ENCODE assay signal across 8 cellular contexts in the genomic region with DNA sequence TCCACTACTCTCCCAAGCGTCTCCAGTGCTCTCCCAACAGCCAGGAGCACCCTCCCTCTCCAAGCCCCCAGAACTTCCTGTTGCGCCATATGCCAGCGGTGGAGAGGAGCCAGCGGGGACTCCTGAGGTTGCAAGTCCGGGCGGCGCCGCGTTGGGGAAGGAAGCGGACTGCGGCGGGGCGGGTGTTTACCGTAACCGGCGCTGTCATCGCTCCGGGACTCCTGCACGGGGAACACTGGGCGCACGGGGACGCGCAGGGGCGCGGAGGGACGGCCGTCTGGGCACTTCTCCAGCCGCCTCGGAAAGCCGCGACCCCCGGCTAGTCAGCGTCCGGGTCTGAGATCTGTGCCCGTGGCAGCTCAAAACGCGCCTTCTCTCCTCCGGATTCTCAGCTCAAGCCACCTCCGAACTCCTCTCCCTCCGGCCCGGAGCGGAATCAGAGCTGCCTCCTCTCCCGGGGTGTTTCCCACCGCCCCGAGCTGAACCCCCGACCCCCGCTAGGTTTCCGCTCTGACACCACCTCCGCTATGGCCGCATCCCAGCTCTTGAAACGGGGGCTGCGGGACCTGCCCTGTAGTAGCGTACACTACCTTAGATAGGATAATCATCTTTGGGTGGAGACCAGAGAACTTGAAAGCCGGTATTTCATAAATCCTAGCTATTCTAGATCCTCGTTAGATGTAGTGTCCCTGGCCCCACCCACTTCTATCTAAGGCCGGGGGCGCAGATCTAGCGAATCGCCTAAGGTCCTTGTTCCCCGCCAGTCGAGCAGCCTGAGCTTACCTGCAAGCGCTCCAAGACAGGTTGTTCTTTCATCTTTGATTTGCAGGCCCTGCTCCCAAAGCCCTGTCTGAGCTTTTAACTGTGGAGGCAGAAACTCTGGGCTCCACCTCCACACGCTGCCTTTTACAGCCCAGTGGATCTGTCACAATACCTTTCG. TPM values are rescaled to one million over a fixed set of nuclear protein-coding genes. Genes with fewer than 3 reads are reported as not detected.
DNase-seq lines count a peak whose midpoint lies in the region; FAIRE-seq and TF ChIP-seq lines count a peak whose summit lies in the region.

A gene with protein sequence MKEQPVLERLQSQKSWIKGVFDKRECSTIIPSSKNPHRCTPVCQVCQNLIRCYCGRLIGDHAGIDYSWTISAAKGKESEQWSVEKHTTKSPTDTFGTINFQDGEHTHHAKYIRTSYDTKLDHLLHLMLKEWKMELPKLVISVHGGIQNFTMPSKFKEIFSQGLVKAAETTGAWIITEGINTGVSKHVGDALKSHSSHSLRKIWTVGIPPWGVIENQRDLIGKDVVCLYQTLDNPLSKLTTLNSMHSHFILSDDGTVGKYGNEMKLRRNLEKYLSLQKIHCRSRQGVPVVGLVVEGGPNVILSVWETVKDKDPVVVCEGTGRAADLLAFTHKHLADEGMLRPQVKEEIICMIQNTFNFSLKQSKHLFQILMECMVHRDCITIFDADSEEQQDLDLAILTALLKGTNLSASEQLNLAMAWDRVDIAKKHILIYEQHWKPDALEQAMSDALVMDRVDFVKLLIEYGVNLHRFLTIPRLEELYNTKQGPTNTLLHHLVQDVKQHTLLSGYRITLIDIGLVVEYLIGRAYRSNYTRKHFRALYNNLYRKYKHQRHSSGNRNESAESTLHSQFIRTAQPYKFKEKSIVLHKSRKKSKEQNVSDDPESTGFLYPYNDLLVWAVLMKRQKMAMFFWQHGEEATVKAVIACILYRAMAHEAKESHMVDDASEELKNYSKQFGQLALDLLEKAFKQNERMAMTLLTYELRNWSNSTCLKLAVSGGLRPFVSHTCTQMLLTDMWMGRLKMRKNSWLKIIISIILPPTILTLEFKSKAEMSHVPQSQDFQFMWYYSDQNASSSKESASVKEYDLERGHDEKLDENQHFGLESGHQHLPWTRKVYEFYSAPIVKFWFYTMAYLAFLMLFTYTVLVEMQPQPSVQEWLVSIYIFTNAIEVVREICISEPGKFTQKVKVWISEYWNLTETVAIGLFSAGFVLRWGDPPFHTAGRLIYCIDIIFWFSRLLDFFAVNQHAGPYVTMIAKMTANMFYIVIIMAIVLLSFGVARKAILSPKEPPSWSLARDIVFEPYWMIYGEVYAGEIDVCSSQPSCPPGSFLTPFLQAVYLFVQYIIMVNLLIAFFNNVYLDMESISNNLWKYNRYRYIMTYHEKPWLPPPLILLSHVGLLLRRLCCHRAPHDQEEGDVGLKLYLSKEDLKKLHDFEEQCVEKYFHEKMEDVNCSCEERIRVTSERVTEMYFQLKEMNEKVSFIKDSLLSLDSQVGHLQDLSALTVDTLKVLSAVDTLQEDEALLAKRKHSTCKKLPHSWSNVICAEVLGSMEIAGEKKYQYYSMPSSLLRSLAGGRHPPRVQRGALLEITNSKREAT (N-terminal part only) (minus strand): TSS at position 881 of the 940 bp plus-strand sequence. CDS start 65 bp downstream, at position 816.

- H3K4me2 ChIP-seq in trophoblast cell (ENCODE audit: low read length), result peak within 1 kb of the TSS; percentile 94

- peak within 1 kb of the TSS; percentile 72 for H3K4me3 ChIP-seq in left ventricle myocardium inferior
- peak within 1 kb of the TSS; percentile 86 for H3K4me3 ChIP-seq in trophoblast cell (ENCODE audit: low read depth, low read length)

- H2AFZ ChIP-seq in trophoblast cell (ENCODE audit: insufficient read depth, low read length, poor library complexity), result peak within 1 kb of the TSS; percentile 89

- intact Hi-C loops in left ventricle myocardium inferior (cut with micrococcal nuclease), result no loop called here

- H3K9me3 ChIP-seq in left ventricle myocardium inferior (replicated peaks) (peaks cover 15% of the 10 kb centered on the region), trophoblast cell (ENCODE audit: insufficient read depth, low read depth, low read length) (no peaks in the 10 kb centered on the region)

- peak within 1 kb of the TSS; percentile 54 for H2BK120ac ChIP-seq in trophoblast cell (ENCODE audit: insufficient read depth, low read length, poor library complexity)

- peaks cover 3% of the 10 kb centered on the region for H3K79me1 ChIP-seq in trophoblast cell (ENCODE audit: low read length)

- H3K4me1 ChIP-seq in left ventricle myocardium inferior (peaks cover 16% of the 10 kb centered on the region), trophoblast cell (ENCODE audit: control insufficient read depth in 1 of 2, insufficient read depth in 2 of 2, low read length in 2 of 2) (peaks cover 0 to 3% of the 10 kb centered on the region in 2 experiments)

- H2BK12ac ChIP-seq in trophoblast cell (ENCODE audit: low read length), result peak within 1 kb of the TSS; percentile 39

- FAIRE-seq in D721Med (lab: Jason Lieb, UNC), result no peak

- H3K27ac ChIP-seq in left ventricle myocardium inferior (replicated peaks), result peak within 1 kb of the TSS; percentile 82
- no peak within 1 kb of the TSS for H3K27ac ChIP-seq in trophoblast cell (ENCODE audit: low read depth, low read length)

- DNase-seq in EL (peak; percentile 79), HuH-7.5 (ENCODE audit: low spot score) (peak; percentile 40), RPMI7951 (ENCODE audit: low read depth) (peak; percentile 69), amniotic epithelial cell (ENCODE audit: low read depth) (peak; percentile 67), left ventricle myocardium inferior (peak; percentile 86), trophoblast cell (peak; percentile 23 to 53), NCI-H187 treated with DMSO at 0.1 percent for 48 hours (lab: John Stamatoyannopoulos, UW) (no peak), D721Med (ENCODE audit: insufficient read length, low spot score) (no peak)

- H3K4ac ChIP-seq in trophoblast cell (ENCODE audit: low read depth, low read length), result no peak within 1 kb of the TSS

- peak within 1 kb of the TSS; percentile 75 for H3K9ac ChIP-seq in trophoblast cell (ENCODE audit: low read length)

- no peak within 1 kb of the TSS for H2BK5ac ChIP-seq in trophoblast cell (ENCODE audit: low read depth, low read length, poor library complexity)

- H3K27me3 ChIP-seq in left ventricle myocardium inferior (ENCODE audit: low read depth) (peaks cover 21% of the 10 kb centered on the region), trophoblast cell (ENCODE audit: insufficient read depth, low read length) (no peaks in the 10 kb centered on the region)

- no peaks in the 10 kb centered on the region for H3K36me3 ChIP-seq in left ventricle myocardium inferior
- H3K36me3 ChIP-seq in trophoblast cell (ENCODE audit: control insufficient read depth in 1 of 2, insufficient read depth in 2 of 2, low read length in 2 of 2), result no peaks in the 10 kb centered on the region

- H4K91ac ChIP-seq in trophoblast cell (ENCODE audit: low read depth, low read length), result peak within 1 kb of the TSS; percentile 56

- peak within 1 kb of the TSS; percentile 66 for H4K12ac ChIP-seq in trophoblast cell (ENCODE audit: low read depth, low read length)

- no CpG with 5 or more reads among the region's 64 CpGs for WGBS in trophoblast cell (ENCODE audit: extremely low coverage, insufficient coverage, insufficient read length)

- peak within 1 kb of the TSS; percentile 54 for H3K18ac ChIP-seq in trophoblast cell (ENCODE audit: low read length)

- H3K14ac ChIP-seq in trophoblast cell (ENCODE audit: low read length), result peak within 1 kb of the TSS; percentile 71

- H3K23ac ChIP-seq in trophoblast cell (ENCODE audit: low read length), result no peak within 1 kb of the TSS

- TF ChIP-seq CTCF in left ventricle myocardium inferior (IDR thresholded peaks at IDR 0.05; ENCODE audit: borderline replicate concordance) (no peak), D721Med (IDR thresholded peaks at IDR 0.05; ENCODE audit: insufficient read depth, missing control alignments) (no peak)

- H2AK5ac ChIP-seq in trophoblast cell (ENCODE audit: low read length), result no peak within 1 kb of the TSS

- peaks cover 2% of the 10 kb centered on the region for H3K79me2 ChIP-seq in trophoblast cell (ENCODE audit: control insufficient read depth, insufficient read depth, low read length, poor library complexity)

- peak within 1 kb of the TSS; percentile 86 for H4K8ac ChIP-seq in trophoblast cell (ENCODE audit: low read depth, low read length)

RNA-seq across cellular contexts. Expression of the gene that starts here (rescaled TPM):
- under 0.01 TPM in 1 of 2 replicates, not detected in the other for total RNA-seq in RPMI7951 (2014; rRNA removed; shearing (Covaris generic))
- 0.30 TPM for total RNA-seq in left ventricle myocardium inferior
- polyA plus RNA-seq in trophoblast cell (2013), result 0.08 and 0.10 TPM in 2 replicates

Comparison
In these comparisons a context has a peak if more than half of its experiments do, and no peak if none do; other contexts are left out.
1. Peak in DNase-seq in RPMI7951; RNA of the gene not detected or under 1 TPM.
2. Peak in DNase-seq, H3K4me3 ChIP-seq and H3K27ac ChIP-seq in left ventricle myocardium inferior; RNA of the gene not detected or under 1 TPM.
3. DNase-seq: peak in EL (single experiment), HuH-7.5 (single experiment), amniotic epithelial cell (single experiment) and trophoblast cell (2 of 2); none in NCI-H187 treated with DMSO at 0.1 percent for 48 hours (single experiment) and D721Med (single experiment).